8 cellular contexts compared by ENCODE assay signal in the genomic region with DNA sequence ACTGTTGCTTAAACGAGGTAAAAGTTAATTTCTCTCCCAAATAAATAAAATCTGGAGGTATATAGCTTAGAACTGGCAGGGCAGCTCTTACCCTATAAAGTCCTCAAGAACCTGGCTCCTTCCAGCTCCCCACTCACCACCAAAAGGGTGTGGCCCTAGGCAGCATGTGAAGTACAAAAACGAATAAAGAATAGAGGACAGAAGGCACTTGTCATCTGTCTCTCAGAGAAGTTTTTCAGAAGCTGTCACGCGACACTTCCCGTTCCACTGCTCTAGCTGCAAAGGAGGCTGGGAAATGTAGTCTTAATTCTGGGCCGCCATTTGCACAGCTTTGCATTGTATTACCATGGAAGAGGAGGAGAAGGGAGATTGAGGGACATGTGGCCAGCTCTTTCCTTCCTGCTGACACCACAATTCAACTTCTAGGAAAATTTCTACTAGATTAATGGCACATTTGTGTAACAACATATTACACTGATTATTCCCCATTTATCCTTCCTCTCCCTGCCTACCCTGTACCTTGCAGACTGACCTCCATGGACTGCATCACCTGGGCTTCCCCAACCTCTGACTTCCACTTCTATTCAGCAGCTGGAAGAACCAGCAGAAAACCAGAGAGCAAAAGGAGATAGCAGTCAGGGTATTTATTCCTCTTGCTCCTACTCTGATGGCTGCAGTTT.
DNase-seq lines count a peak whose midpoint lies in the region; ATAC-seq and TF ChIP-seq lines count a peak whose summit lies in the region.

No MANE protein-coding gene starts in this region.

- H3K36me3 Mint-ChIP-seq in activated naive CD4-positive, alpha-beta T cell treated with anti-CD3 and anti-CD28 coated beads for 36 hours (ENCODE audit: low read depth): no peaks in the 10 kb centered on the region

- no peak for TF ChIP-seq CTCF in uterus (IDR thresholded peaks at IDR 0.05)

- DNase-seq in EL (peak; percentile 73), H7 (peak; percentile 18), LHCN-M2 (ENCODE audit: low read depth) (peak; percentile 85), SIG-M5 treated with dmso at 0.1 percent for 504 hours (lab: John Stamatoyannopoulos, UW; ENCODE audit: unreplicated experiment) (peak; percentile 86), Right ventricle myocardium superior (peak; percentile 62), uterus (peak; percentile 22 to 27)
- DNase-seq in activated naive CD4-positive, alpha-beta T cell treated with anti-CD3 and anti-CD28 coated beads for 36 hours: peak; percentile 85

- H3K36me3 ChIP-seq in H7 (replicated peaks; ENCODE audit: control insufficient read depth, insufficient read depth, low read length) (no peaks in the 10 kb centered on the region), rectal smooth muscle tissue (ENCODE audit: control insufficient read depth, insufficient read depth, low read length) (no peaks in the 10 kb centered on the region), uterus (no peaks in the 10 kb centered on the region)

- H3K27ac Mint-ChIP-seq in activated naive CD4-positive, alpha-beta T cell treated with anti-CD3 and anti-CD28 coated beads for 36 hours: no peak overlapping the region

- H3K4me3 Mint-ChIP-seq in activated naive CD4-positive, alpha-beta T cell treated with anti-CD3 and anti-CD28 coated beads for 36 hours: peak overlapping the region; percentile 44

- intact Hi-C loops in activated naive CD4-positive, alpha-beta T cell treated with anti-CD3 and anti-CD28 coated beads for 36 hours (cut with micrococcal nuclease): loop anchor here (1.0 to 2.0 kb wide), 5 partner anchors 38 to 570 kb away; a partner anchor contains a TSS
- intact Hi-C loops in Right ventricle myocardium superior (cut with DNase I): no loop called here
- intact Hi-C loops in uterus (cut with DNase I; ENCODE audit: low total_unique reads): no loop called here

- H3K4me1 ChIP-seq in rectal smooth muscle tissue (ENCODE audit: control insufficient read depth, insufficient read depth, low read length) (no peaks in the 10 kb centered on the region), uterus (no peaks in the 10 kb centered on the region)

- H3K27me3 Mint-ChIP-seq in activated naive CD4-positive, alpha-beta T cell treated with anti-CD3 and anti-CD28 coated beads for 36 hours (ENCODE audit: low read depth): no peaks in the 10 kb centered on the region

- peaks cover 4% of the 10 kb centered on the region for H3K4me1 Mint-ChIP-seq in activated naive CD4-positive, alpha-beta T cell treated with anti-CD3 and anti-CD28 coated beads for 36 hours (ENCODE audit: low read depth)

- no peak for TF ChIP-seq POLR2A in uterus (IDR thresholded peaks at IDR 0.05)

- no peak overlapping the region for H3K27ac ChIP-seq in rectal smooth muscle tissue (ENCODE audit: low read depth, low read length)
- H3K27ac ChIP-seq in uterus: no peak overlapping the region

- CTCF ChIA-PET in activated naive CD4-positive, alpha-beta T cell treated with anti-CD3 and anti-CD28 coated beads for 36 hours (lab: Charles Lee): interaction anchor here (0.7 to 1.9 kb wide), 4 partner anchors 61 to 420 kb away, joined by 3 to 7 read pairs (median 3); no protein-coding TSS in a partner anchor

- H3K9ac ChIP-seq in rectal smooth muscle tissue (ENCODE audit: low read length): no peak overlapping the region

- no peaks in the 10 kb centered on the region for H3K9me3 ChIP-seq in uterus

- H3K9me3 Mint-ChIP-seq in activated naive CD4-positive, alpha-beta T cell treated with anti-CD3 and anti-CD28 coated beads for 36 hours: no peaks in the 10 kb centered on the region

- no peaks in the 10 kb centered on the region for H3K27me3 ChIP-seq in H7 (ENCODE audit: control insufficient read depth, insufficient read depth, low read length)
- no peaks in the 10 kb centered on the region for H3K27me3 ChIP-seq in rectal smooth muscle tissue (ENCODE audit: control insufficient read depth, insufficient read depth, low read length)
- no peaks in the 10 kb centered on the region for H3K27me3 ChIP-seq in uterus

- no peak overlapping the region for H3K4me3 ChIP-seq in H7 (ENCODE audit: insufficient read depth, low read depth, low read length)
- peak overlapping the region; percentile 43 for H3K4me3 ChIP-seq in rectal smooth muscle tissue (ENCODE audit: low read length)
- H3K4me3 ChIP-seq in uterus: no peak overlapping the region

- peak; percentile 98 for ATAC-seq in Right ventricle myocardium superior (ENCODE audit: poor library complexity)

Comparison
In these comparisons a context has a peak if more than half of its experiments do, and no peak if none do; other contexts are left out.
1. DNase-seq: peak in every context shown above with its lines; median percentile 86 in SIG-M5 treated with dmso at 0.1 percent for 504 hours; 85 in LHCN-M2; 85 in activated naive CD4-positive, alpha-beta T cell treated with anti-CD3 and anti-CD28 coated beads for 36 hours; 73 in EL; 62 in Right ventricle myocardium superior; 24 in uterus; 18 in H7.